Comparison of ENCODE assay signal across 9 cellular contexts in genomic region chr3:185306847-185307246, GRCh38. TPM values are rescaled to one million over a fixed set of nuclear protein-coding genes. Genes with fewer than 3 reads are reported as not detected.
"Had no signal": no experiment of that assay in that cellular context is flagged by ENCODE, and none has a peak within 500 bp of the region (broad histone marks: within the 10 kb centered on the region; RNA-seq: fewer than 3 reads in every experiment).

No MANE protein-coding gene starts in this region.

- H3K9ac ChIP-seq: GM23248, KMS-11 had no signal

- H3K4me3 ChIP-seq: GM23248 had no signal

- FAIRE-seq: HepG2 had no signal

- H3K4me2 ChIP-seq: KMS-11 had no signal

- ATAC-seq: HepG2 had no signal

- H3K27ac ChIP-seq: GM23248, KMS-11 had no signal

- H2AFZ ChIP-seq: GM23248 had no signal

- DNase-seq: GM23248, GOT3, H7, HCEC 1CT, IMR-90, Karpas-422, KBM-7 had no signal

RNA-seq across cellular contexts. Expression of gene MAP3K13, which starts 56.1 kb away (rescaled TPM):
- total RNA-seq: H7 had no signal
